26 cellular contexts compared by ENCODE assay signal in genomic region chr20:51549474-51549873, GRCh38. TPM values are rescaled to one million over a fixed set of nuclear protein-coding genes. Genes with fewer than 3 reads are reported as not detected.
DNase-seq lines count a peak whose midpoint lies in the region; ATAC-seq, FAIRE-seq and TF ChIP-seq lines count a peak whose summit lies in the region.
"Had no signal": no experiment of that assay in that cellular context is flagged by ENCODE, and none has a peak within 500 bp of the region (broad histone marks: within the 10 kb centered on the region; RNA-seq: fewer than 3 reads in every experiment).

No MANE protein-coding gene starts in this region.

- H3K9me1 ChIP-seq in IMR-90 (ENCODE audit: insufficient read depth, low read length), result no peaks in the 10 kb centered on the region

- H2AFZ ChIP-seq in IMR-90 (replicated peaks; ENCODE audit: low read length, poor library complexity) (no peak overlapping the region), mesenchymal stem cell (ENCODE audit: low read depth, low read length) (no peak overlapping the region)

- BruUV-seq in IMR-90 (replicated peaks; lab: Mats Ljungman, UMichigan), result no TSS peak

- H3K4me2 ChIP-seq in IMR-90 (ENCODE audit: low read depth, low read length), result no peak overlapping the region
- H3K4me2 ChIP-seq in mesenchymal stem cell (ENCODE audit: low read length, poor library complexity, severe bottlenecking), result no peak overlapping the region
- H3K4me2 ChIP-seq: BLaER1 had no signal

- H3K4me1 ChIP-seq in IMR-90 (ENCODE audit: control insufficient read depth, insufficient read depth, low read length) (no peaks in the 10 kb centered on the region), mesenchymal stem cell (ENCODE audit: control insufficient read depth, insufficient read depth, low read depth, low read length) (no peaks in the 10 kb centered on the region), body of pancreas (no peaks in the 10 kb centered on the region)
- H3K4me1 ChIP-seq: BE2C, BLaER1 had no signal

- TF ChIP-seq RAD21 in IMR-90 (IDR thresholded peaks at IDR 0.05; ENCODE audit: low read length), result no peak

- in situ Hi-C loops in IMR-90 (cut with MboI; ENCODE audit: low sequenced_read_pairs), result no loop called here

- H2BK120ac ChIP-seq in IMR-90 (ENCODE audit: low read depth, low read length), result no peak overlapping the region
- H2BK120ac ChIP-seq in mesenchymal stem cell (ENCODE audit: low read depth, low read length), result no peak overlapping the region

- no peaks in the 10 kb centered on the region for H3K9me3 ChIP-seq in IMR-90 (ENCODE audit: control insufficient read depth, insufficient read depth, low read length)
- no peaks in the 10 kb centered on the region for H3K9me3 ChIP-seq in mesenchymal stem cell (ENCODE audit: control insufficient read depth, low read length)
- no peaks in the 10 kb centered on the region for H3K9me3 ChIP-seq in body of pancreas
- H3K9me3 ChIP-seq: BE2C, BLaER1 had no signal

- H4K20me1 ChIP-seq in IMR-90 (ENCODE audit: insufficient read depth, low read length), result no peaks in the 10 kb centered on the region
- H4K20me1 ChIP-seq: BLaER1 had no signal

- H3K9ac ChIP-seq in IMR-90 (ENCODE audit: low read depth, low read length) (no peak overlapping the region), mesenchymal stem cell (ENCODE audit: low read length) (no peak overlapping the region)
- H3K9ac ChIP-seq: BLaER1 had no signal

- TF ChIP-seq POLR2A in IMR-90 (IDR thresholded peaks at IDR 0.05; ENCODE audit: low read depth, low read length) (0 out of 2 replicates have a peak, but pooled peaks have one; percentile 13), body of pancreas (IDR thresholded peaks at IDR 0.05) (no peak)

- DNase-seq in HTR-8/SVneo (ENCODE audit: insufficient read length, low spot score), result no peak
- no peak for DNase-seq in IMR-90
- peak; percentile 47 for DNase-seq in mesenchymal stem cell
- no peak for DNase-seq in body of pancreas
- DNase-seq: 8988T; ACHN; BE2C; C1 segment of cervical spinal cord; CD4-positive, alpha-beta memory T cell; CD4-positive, CD25-positive, alpha-beta regulatory T cell; CD8-positive, alpha-beta memory T cell; COR-L47; DMS 273 treated with DMSO at 0.1 percent for 48 hours; DMS153; DMS53; DMS79; DND-41; EL; GDM1 had no signal

- TF ChIP-seq CTCF in IMR-90 (conservative IDR thresholded peaks at IDR 0.05; ENCODE audit: low read depth, low read length) (no peak), body of pancreas (IDR thresholded peaks at IDR 0.05) (no peak)

- CTCF ChIA-PET in IMR-90 (lab: Yijun Ruan, JAX), result interaction anchor here (0.6 to 0.8 kb wide), 2 partner anchors 8 to 563 kb away, joined by 3 read pairs; no protein-coding TSS in a partner anchor

- H2BK20ac ChIP-seq in IMR-90 (ENCODE audit: low read depth, low read length), result no peak overlapping the region

- dilution Hi-C loops in IMR-90 (cut with HindIII; ENCODE audit: low sequenced_read_pairs, unreplicated experiment), result no loop called here

- H3K27ac ChIP-seq in IMR-90 (ENCODE audit: insufficient read depth, low read length), result no peak overlapping the region
- H3K27ac ChIP-seq in mesenchymal stem cell (ENCODE audit: low read length, poor library complexity, severe bottlenecking), result no peak overlapping the region
- H3K27ac ChIP-seq in body of pancreas, result no peak overlapping the region
- H3K27ac ChIP-seq: BLaER1 had no signal

- no peak overlapping the region for H2BK12ac ChIP-seq in mesenchymal stem cell (ENCODE audit: low read length in 2 of 2)

- no peak overlapping the region for H4K8ac ChIP-seq in IMR-90 (ENCODE audit: low read depth in 2 of 2, low read length in 2 of 2)
- H4K8ac ChIP-seq in mesenchymal stem cell (ENCODE audit: low read length), result no peak overlapping the region

- H4K5ac ChIP-seq in IMR-90 (ENCODE audit: low read depth, low read length), result no peak overlapping the region

- FAIRE-seq in HTR-8/SVneo (lab: Jason Lieb, UNC), result peak; percentile 90
- FAIRE-seq: A204.1, GM12878, GM12892, GM18507 had no signal

- ATAC-seq in IMR-90 (ENCODE audit: low read depth), result no peak
- no peak for ATAC-seq in HG02588 (IDR thresholded peaks at IDR 0.05; ENCODE audit: unreplicated experiment)
- no peak for ATAC-seq in GM21723 (IDR thresholded peaks at IDR 0.05; ENCODE audit: unreplicated experiment)
- no peak for ATAC-seq in body of pancreas
- ATAC-seq: GM12878 had no signal

- H2BK5ac ChIP-seq in IMR-90 (ENCODE audit: low read depth, low read length, poor library complexity, severe bottlenecking), result no peak overlapping the region
- H2BK5ac ChIP-seq in mesenchymal stem cell (ENCODE audit: low read depth, low read length, poor library complexity, severe bottlenecking), result no peak overlapping the region

- H3K4me3 ChIP-seq in IMR-90 (ENCODE audit: insufficient read depth, low read depth, low read length), result no peak overlapping the region
- no peak overlapping the region for H3K4me3 ChIP-seq in mesenchymal stem cell (ENCODE audit: insufficient read depth in 1 of 2, low read depth in 1 of 2, low read length in 2 of 2)
- no peak overlapping the region for H3K4me3 ChIP-seq in body of pancreas
- H3K4me3 ChIP-seq: BLaER1, GM12878 had no signal

- H4K91ac ChIP-seq in IMR-90 (ENCODE audit: insufficient read depth, low read depth, low read length) (no peak overlapping the region), mesenchymal stem cell (ENCODE audit: low read length) (no peak overlapping the region)

- H3K56ac ChIP-seq in IMR-90 (ENCODE audit: extremely low read depth, insufficient read depth, low read length), result no peak overlapping the region

- H2AK9ac ChIP-seq in IMR-90 (replicated peaks; ENCODE audit: low read depth, low read length, poor library complexity), result no peak overlapping the region

- no peaks in the 10 kb centered on the region for H3K27me3 ChIP-seq in IMR-90 (ENCODE audit: control insufficient read depth, insufficient read depth, low read length)
- H3K27me3 ChIP-seq in mesenchymal stem cell (ENCODE audit: control insufficient read depth in 1 of 2, insufficient read depth in 1 of 2, low read length in 2 of 2), result peaks cover 17 to 36% of the 10 kb centered on the region in 2 experiments
- no peaks in the 10 kb centered on the region for H3K27me3 ChIP-seq in body of pancreas
- H3K27me3 ChIP-seq: BLaER1 had no signal

- intact Hi-C loops in IMR-90 (cut with micrococcal nuclease) (no loop called here), body of pancreas (cut with DNase I) (no loop called here)

- no peak overlapping the region for H3K4ac ChIP-seq in IMR-90 (ENCODE audit: low read depth, low read length)
- no peak overlapping the region for H3K4ac ChIP-seq in mesenchymal stem cell (ENCODE audit: low read depth in 1 of 2, low read length in 2 of 2)

- H3K14ac ChIP-seq in IMR-90 (replicated peaks; ENCODE audit: low read depth, low read length) (no peak overlapping the region), mesenchymal stem cell (ENCODE audit: low read length in 2 of 2) (no peak overlapping the region)

- H2BK15ac ChIP-seq in IMR-90 (ENCODE audit: low read depth, low read length) (no peak overlapping the region), mesenchymal stem cell (ENCODE audit: low read depth, poor library complexity, severe bottlenecking) (no peak overlapping the region)

- POLR2A ChIA-PET in IMR-90 (lab: Charles Lee; ENCODE audit: unreplicated experiment), result no interaction called here

- no peak overlapping the region for H2AK5ac ChIP-seq in IMR-90 (ENCODE audit: low read depth, low read length)
- no peak overlapping the region for H2AK5ac ChIP-seq in mesenchymal stem cell (ENCODE audit: low read length, severe bottlenecking)

- 100% methylated on average over 4 of the region's 4 CpGs; no CpG with 5 or more reads in 1 of the 2 experiments for WGBS in IMR-90 (ENCODE audit: extremely low coverage in 2 of 2, insufficient read length in 1 of 2), 2 experiments
- over 99% methylated on average over 4 of the region's 4 CpGs for WGBS in mesenchymal stem cell
- 94 to 97% methylated on average over 4 of the region's 4 CpGs for WGBS in body of pancreas, 2 donors

- H3K79me1 ChIP-seq in IMR-90 (ENCODE audit: low read depth in 1 of 2, low read length in 2 of 2) (0 out of 4 replicates have a peak, but pooled peaks cover 0 to 2% of the 10 kb centered on the region in 2 experiments), mesenchymal stem cell (replicated peaks; ENCODE audit: low read length, poor library complexity, severe bottlenecking) (no peaks in the 10 kb centered on the region)

- no peak overlapping the region for H3K18ac ChIP-seq in IMR-90 (ENCODE audit: low read depth, low read length)
- H3K18ac ChIP-seq in mesenchymal stem cell (ENCODE audit: low read depth in 1 of 2, low read length in 2 of 2), result no peak overlapping the region

- no peak overlapping the region for H3K23ac ChIP-seq in IMR-90 (ENCODE audit: low read depth, low read length)
- no peak overlapping the region for H3K23ac ChIP-seq in mesenchymal stem cell (ENCODE audit: low read length in 2 of 2)

- H3K36me3 ChIP-seq in IMR-90 (ENCODE audit: control insufficient read depth, insufficient read depth, low read length) (no peaks in the 10 kb centered on the region), mesenchymal stem cell (ENCODE audit: control insufficient read depth in 1 of 2, insufficient read depth in 2 of 2, low read depth in 1 of 2, low read length in 2 of 2) (no peaks in the 10 kb centered on the region), body of pancreas (replicated peaks in 1 of 2; ENCODE audit: insufficient read depth in 1 of 2, low read depth in 2 of 2) (no peaks in the 10 kb centered on the region)
- H3K36me3 ChIP-seq: BE2C, BLaER1 had no signal

TF ChIP-seq in IMR-90, 13 proteins besides CTCF, POLR2A, EP300 and RAD21 (continues in another document):
- TF ChIP-seq CHD1 (IDR thresholded peaks at IDR 0.05; ENCODE audit: low read depth, low read length) (no peak), MXI1 (IDR thresholded peaks at IDR 0.05; ENCODE audit: borderline replicate concordance, low read depth, low read length) (no peak), SMC3 (IDR thresholded peaks at IDR 0.05; ENCODE audit: low read depth, low read length) (no peak), FOS (IDR thresholded peaks at IDR 0.05; ENCODE audit: low read depth, low read length) (no peak), ELK1 (IDR thresholded peaks at IDR 0.05; ENCODE audit: borderline replicate concordance, low read depth, low read length) (no peak)

RNA-seq across cellular contexts. Expression of gene NFATC2, which starts 7.0 kb away (rescaled TPM):
- total RNA-seq in IMR-90 (2012; rRNA removed) (0.18 and 0.28 TPM in 2 replicates), body of pancreas (1 to 10 TPM; 4.9 to 7.6 TPM)
- 0.38 and 0.44 TPM in 2 replicates for polyA plus RNA-seq in IMR-90 (2012; rRNA removed)
- 0.16 and 0.22 TPM in 2 replicates for polyA plus RNA-seq in IMR-90 (2012; cell fraction: cytosol; rRNA removed)
- 0.70 and 0.74 TPM in 2 replicates for polyA plus RNA-seq in IMR-90 (2012; cell fraction: nucleus; rRNA removed; ENCODE audit: low replicate concordance)
- 3.8 TPM for polyA plus RNA-seq in mesenchymal stem cell (2013, experiment 1 of 2)
- polyA plus RNA-seq in mesenchymal stem cell (2013, experiment 2 of 2), result 3.6 TPM
